In genomic region chr5:149827086-149827485, GRCh38 we compare ENCODE assay signal across 18 cellular contexts.
DNase-seq lines count a peak whose midpoint lies in the region; ATAC-seq and TF ChIP-seq lines count a peak whose summit lies in the region.
"Had no signal": no experiment of that assay in that cellular context is flagged by ENCODE, and none has a peak within 500 bp of the region (broad histone marks: within the 10 kb centered on the region; RNA-seq: fewer than 3 reads in every experiment).

No MANE protein-coding gene starts in this region.

- peaks cover 11% of the 10 kb centered on the region for H3K4me1 Mint-ChIP-seq in memory B cell

- peaks cover 17% of the 10 kb centered on the region for H3K36me3 Mint-ChIP-seq in memory B cell

- H3K9ac ChIP-seq in skeletal muscle tissue (ENCODE audit: low read depth in 1 of 3, low read length in 3 of 3) = no peak overlapping the region
- H3K9ac ChIP-seq: GM23248 had no signal

- peak overlapping the region; percentile 82 for H3K27ac Mint-ChIP-seq in memory B cell
- H3K27ac Mint-ChIP-seq: B cell; CD4-positive, alpha-beta memory T cell had no signal

- no peak overlapping the region for H3K4me3 Mint-ChIP-seq in memory B cell
- H3K4me3 Mint-ChIP-seq: B cell; CD4-positive, alpha-beta memory T cell had no signal

- intact Hi-C loops in left ventricle myocardium superior (cut with micrococcal nuclease) = loop anchor here (5.0 to 10.0 kb wide), 3 partner anchors 62 to 172 kb away; partner anchors contain the start of gene PPARGC1B

- H3K27me3 Mint-ChIP-seq in memory B cell = no peaks in the 10 kb centered on the region
- H3K27me3 Mint-ChIP-seq: B cell; CD4-positive, alpha-beta memory T cell had no signal

- DNase-seq in right atrium auricular region (ENCODE audit: low spot score) (no peak), left ventricle myocardium superior (no peak), memory B cell (ENCODE audit: low spot score in 2 of 2) (no peak), NCI-H69 (lab: John Stamatoyannopoulos, UW) (no peak), NCI-H1417 (lab: John Stamatoyannopoulos, UW) (no peak)
- no peak for DNase-seq in NK-92 treated with Interleukin-12 subunit alpha and Interleukin-12 subunit beta, amount 100 ng/mL, for 24 hours (lab: John Stamatoyannopoulos, UW)
- DNase-seq: CD4-positive, alpha-beta memory T cell; DND-41; GDM1; GM23248; KBM-7; NCI-H1048; NCI-H2107; NCI-H226; NCI-H526 treated with DMSO at 0.1 percent for 48 hours had no signal

- H3K36me3 ChIP-seq in right atrium auricular region (peaks cover 11% of the 10 kb centered on the region), skeletal muscle tissue (ENCODE audit: control insufficient read depth in 3 of 3, insufficient read depth in 3 of 3, low read length in 3 of 3) (peaks cover 16 to 24% (median 17%) of the 10 kb centered on the region in 3 donors)

- TF ChIP-seq CTCF in right atrium auricular region (IDR thresholded peaks at IDR 0.05) = no peak

- H3K4me3 ChIP-seq in right atrium auricular region (no peak overlapping the region), skeletal muscle tissue (ENCODE audit: low read length in 3 of 3) (no peak overlapping the region)
- H3K4me3 ChIP-seq: GM23248 had no signal

- H3K27ac ChIP-seq in right atrium auricular region = peak overlapping the region; percentile 83 to 87
- H3K27ac ChIP-seq in skeletal muscle tissue (ENCODE audit: low read depth, low read length) = peak overlapping the region; percentile 34
- H3K27ac ChIP-seq: GM23248 had no signal

- H3K4me1 ChIP-seq in right atrium auricular region = peaks cover 0 to 50% of the 10 kb centered on the region in 2 donors
- H3K4me1 ChIP-seq in skeletal muscle tissue (ENCODE audit: control insufficient read depth in 3 of 3, insufficient read depth in 3 of 3, low read length in 3 of 3) = peaks cover 55 to 69% (median 66%) of the 10 kb centered on the region in 3 donors

- H3K9me3 ChIP-seq in right atrium auricular region (no peaks in the 10 kb centered on the region), skeletal muscle tissue (ENCODE audit: control insufficient read depth in 3 of 3, low read length in 3 of 3) (no peaks in the 10 kb centered on the region)

- H3K9me3 Mint-ChIP-seq in memory B cell = no peaks in the 10 kb centered on the region
- H3K9me3 Mint-ChIP-seq: CD4-positive, alpha-beta memory T cell had no signal

- no peak for ATAC-seq in left ventricle myocardium superior
- ATAC-seq in memory B cell (ENCODE audit: low read depth) = no peak
- ATAC-seq: HCT116 had no signal

- no peaks in the 10 kb centered on the region for H3K27me3 ChIP-seq in right atrium auricular region
- H3K27me3 ChIP-seq in skeletal muscle tissue (ENCODE audit: control insufficient read depth in 3 of 3, insufficient read depth in 3 of 3, low read length in 3 of 3) = no peaks in the 10 kb centered on the region
